In genomic region chr12:64186789-64187188, GRCh38 we compare ENCODE assay signal across 8 cellular contexts. TPM values are rescaled to one million over a fixed set of nuclear protein-coding genes. Genes with fewer than 3 reads are reported as not detected.
A peak's percentile ranks its signal among the peaks of the same experiment; 100 is the strongest.
DNase-seq lines count a peak whose midpoint lies in the region; ATAC-seq and TF ChIP-seq lines count a peak whose summit lies in the region.

No MANE protein-coding gene starts in this region.

- no peak overlapping the region for H3K4me3 Mint-ChIP-seq in mesothelial cell of epicardium

- no peaks in the 10 kb centered on the region for H3K36me3 Mint-ChIP-seq in mesothelial cell of epicardium

- H3K4me1 Mint-ChIP-seq in mesothelial cell of epicardium: no peaks in the 10 kb centered on the region

- no peaks in the 10 kb centered on the region for H3K27me3 Mint-ChIP-seq in mesothelial cell of epicardium (ENCODE audit: low read depth)

- TF ChIP-seq POLR2A in GM18505 (IDR thresholded peaks at IDR 0.05; ENCODE audit: borderline replicate concordance, extremely low read depth, insufficient read depth, insufficient read length): no peak

- TF ChIP-seq CTCF in mesothelial cell of epicardium (IDR thresholded peaks at IDR 0.05; ENCODE audit: unreplicated experiment): no peak

- H3K27ac Mint-ChIP-seq in mesothelial cell of epicardium: no peak overlapping the region

- no peak for DNase-seq in DMS53 (lab: John Stamatoyannopoulos, UW)
- no peak for DNase-seq in central memory CD4-positive, alpha-beta T cell
- no peak for DNase-seq in mesothelial cell of epicardium (ENCODE audit: low spot score in 2 of 2, unreplicated experiment in 2 of 2)

- ATAC-seq in GM18505 (IDR thresholded peaks at IDR 0.05; ENCODE audit: unreplicated experiment) (peak; percentile 91), GM21576 (IDR thresholded peaks at IDR 0.05; ENCODE audit: unreplicated experiment) (peak; percentile 77), HG03432 (IDR thresholded peaks at IDR 0.05; ENCODE audit: unreplicated experiment) (peak; percentile 96), esophagus mucosa (peak; percentile 96), GM21737 (IDR thresholded peaks at IDR 0.05; ENCODE audit: unreplicated experiment) (no peak)

- no peaks in the 10 kb centered on the region for H3K9me3 Mint-ChIP-seq in mesothelial cell of epicardium

RNA-seq across cellular contexts. Expression of gene KICS2, which starts 35.3 kb away (rescaled TPM):
- total RNA-seq in esophagus mucosa (8.2 TPM), mesothelial cell of epicardium (6.5 to 8.0 TPM (median 7.2 TPM) in 3 replicates)
